20 cellular contexts compared by ENCODE assay signal in the genomic region with DNA sequence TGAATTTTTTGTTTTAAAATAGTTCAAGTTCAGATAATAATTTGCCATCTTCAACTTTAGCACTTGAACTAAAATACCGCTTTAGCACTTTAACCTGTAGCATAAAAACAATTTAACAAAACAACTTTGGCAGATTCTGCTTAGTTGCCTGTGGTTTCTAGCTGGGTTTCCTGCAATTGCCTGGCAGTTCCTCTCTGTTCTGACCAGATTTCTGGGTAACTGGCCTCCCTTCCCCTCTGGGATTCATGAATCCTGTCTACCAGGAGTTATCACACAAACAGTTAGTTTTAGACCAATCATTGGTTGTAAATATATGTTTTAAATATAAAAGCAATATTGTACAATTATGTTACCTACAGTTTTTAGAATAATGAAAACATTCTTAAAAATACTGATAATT.
"Had no signal": no experiment of that assay in that cellular context is flagged by ENCODE, and none has a peak within 500 bp of the region (broad histone marks: within the 10 kb centered on the region; RNA-seq: fewer than 3 reads in every experiment).

No MANE protein-coding gene starts in this region.

- H3K4me3 ChIP-seq: colonic mucosa, left ventricle myocardium inferior, neural progenitor cell, prostate gland, thyroid gland had no signal

- H3K9me3 ChIP-seq: colonic mucosa, left ventricle myocardium inferior, prostate gland, thyroid gland had no signal

- H3K27me3 Mint-ChIP-seq: activated T-cell treated with anti-CD3 and anti-CD28 coated beads, Interleukin-2, amount 50 U/mL, for 24 hours; central memory CD8-positive, alpha-beta T cell had no signal

- H3K27ac Mint-ChIP-seq: activated CD4-positive, alpha-beta T cell treated with anti-CD3 and anti-CD28 coated beads, Interleukin-2, amount 10 ng/mL, durations not matched to agents 7 days and 5 days; activated CD8-positive, alpha-beta T cell treated with anti-CD3 and anti-CD28 coated beads, Interleukin-2, amount 10 ng/mL, durations not matched to agents 7 days and 5 days; activated T-cell treated with anti-CD3 and anti-CD28 coated beads, Interleukin-2, amount 50 U/mL, for 24 hours; neural progenitor cell had no signal

- H3K4me2 ChIP-seq: neural progenitor cell had no signal

- H3K4me3 Mint-ChIP-seq: activated CD4-positive, alpha-beta T cell treated with anti-CD3 and anti-CD28 coated beads, Interleukin-2, amount 10 ng/mL, durations not matched to agents 7 days and 5 days; activated CD8-positive, alpha-beta T cell treated with anti-CD3 and anti-CD28 coated beads, Interleukin-2, amount 10 ng/mL, durations not matched to agents 7 days and 5 days; activated T-cell treated with anti-CD3 and anti-CD28 coated beads, Interleukin-2, amount 50 U/mL, for 24 hours; central memory CD8-positive, alpha-beta T cell; neural progenitor cell had no signal

- DNase-seq: activated CD4-positive, alpha-beta T cell treated with anti-CD3 and anti-CD28 coated beads, Interleukin-2, amount 10 ng/mL, durations not matched to agents 7 days and 5 days; activated CD8-positive, alpha-beta T cell treated with anti-CD3 and anti-CD28 coated beads, Interleukin-2, amount 10 ng/mL, durations not matched to agents 7 days and 5 days; activated effector memory CD4-positive, alpha-beta T cell treated with Interleukin-2 at 50 U/mL for 16 hours; activated naive CD4-positive, alpha-beta T cell treated with anti-CD3 and anti-CD28 coated beads, Interleukin-2, amount 50 U/mL, for 16 hours; activated T-cell treated with anti-CD3 and anti-CD28 coated beads, Interleukin-2, amount 50 U/mL, for 24 hours; aorta; colonic mucosa; immature natural killer cell; kidney glomerular epithelial cell; left ventricle myocardium inferior; right cardiac atrium; stimulated activated CD4-positive, alpha-beta T cell treated with anti-CD3 and anti-CD28 coated beads, Interleukin-2, amount 100 ng/mL, for 24 hours; stimulated activated naive CD4-positive, alpha-beta T cell treated with Interleukin-2 at 50 U/mL for 16 hours; T-helper 9 cell; thyroid gland had no signal

- H3K36me3 ChIP-seq: colonic mucosa, left ventricle myocardium inferior, neural progenitor cell, prostate gland, thyroid gland had no signal

- H3K27ac ChIP-seq: colonic mucosa, left ventricle myocardium inferior, neural progenitor cell, prostate gland, thyroid gland had no signal

- H3K4me1 Mint-ChIP-seq: activated CD4-positive, alpha-beta T cell treated with anti-CD3 and anti-CD28 coated beads, Interleukin-2, amount 10 ng/mL, durations not matched to agents 7 days and 5 days had no signal

- H3K4me1 ChIP-seq: colonic mucosa, left ventricle myocardium inferior, neural progenitor cell, prostate gland, thyroid gland had no signal

- H3K9me3 Mint-ChIP-seq: activated CD4-positive, alpha-beta T cell treated with anti-CD3 and anti-CD28 coated beads, Interleukin-2, amount 10 ng/mL, durations not matched to agents 7 days and 5 days; activated T-cell treated with anti-CD3 and anti-CD28 coated beads, Interleukin-2, amount 50 U/mL, for 24 hours; central memory CD8-positive, alpha-beta T cell; immature natural killer cell; neural progenitor cell had no signal

- H3K27me3 ChIP-seq: colonic mucosa, neural progenitor cell, thyroid gland had no signal

- H3K9ac ChIP-seq: neural progenitor cell had no signal

- ATAC-seq: activated CD4-positive, CD25-positive, alpha-beta regulatory T cell treated with anti-CD3 and anti-CD28 coated beads, Interleukin-2, amount 50 U/mL, for 24 hours; activated CD8-positive, alpha-beta T cell treated with anti-CD3 and anti-CD28 coated beads, Interleukin-2, amount 10 ng/mL, durations not matched to agents 7 days and 5 days; esophagus mucosa; right cardiac atrium had no signal

- H3K36me3 Mint-ChIP-seq: immature natural killer cell, neural progenitor cell had no signal
